20 cellular contexts compared by ENCODE assay signal in genomic region chr1:218464871-218465270, GRCh38.
DNase-seq lines count a peak whose midpoint lies in the region; ATAC-seq and TF ChIP-seq lines count a peak whose summit lies in the region.
"Had no signal": no experiment of that assay in that cellular context is flagged by ENCODE, and none has a peak within 500 bp of the region (broad histone marks: within the 10 kb centered on the region; RNA-seq: fewer than 3 reads in every experiment).

No MANE protein-coding gene starts in this region.

- no peak overlapping the region for H2AK9ac ChIP-seq in IMR-90 (replicated peaks; ENCODE audit: low read depth, low read length, poor library complexity)

- in situ Hi-C loops in IMR-90 (cut with MboI; ENCODE audit: low sequenced_read_pairs), result no loop called here

- no peak overlapping the region for H3K9ac ChIP-seq in IMR-90 (ENCODE audit: low read depth, low read length)
- H3K9ac ChIP-seq in PC-3 (ENCODE audit: low read length), result no peak overlapping the region

- H3K9me1 ChIP-seq in IMR-90 (ENCODE audit: insufficient read depth, low read length), result peaks cover 10% of the 10 kb centered on the region; the same call in 1 of the 2 replicates

- H3K9me3 Mint-ChIP-seq in dendritic cell treated with granulocyte-macrophage colony-stimulating factor and Interleukin-4, amounts not matched to agents 40 ng/mL and 50 ng/mL, for 4 days, result no peaks in the 10 kb centered on the region
- H3K9me3 Mint-ChIP-seq: CD4-positive, CD25-positive, alpha-beta regulatory T cell had no signal

- DNase-seq in IMR-90, result peak; percentile 28
- no peak for DNase-seq in psoas muscle
- no peak for DNase-seq in left lung
- no peak for DNase-seq in PC-3
- no peak for DNase-seq in cerebellar cortex (ENCODE audit: low spot score)
- no peak for DNase-seq in GM19238 (ENCODE audit: insufficient read length, low spot score)
- DNase-seq: 8988T; CD4-positive, CD25-positive, alpha-beta regulatory T cell; DMS79; GF-D8; KBM-7; NCI-H1092 treated with DMSO at 0.1 percent for 48 hours; NCI-H1694; NCI-H2107; NCI-H226; NCI-H526; NK-92 treated with Interleukin-12 subunit alpha and Interleukin-12 subunit beta, amount 100 ng/mL, for 24 hours; OCI-M1 had no signal

- H3K36me3 ChIP-seq in ACC112 (ENCODE audit: insufficient read depth, low read length), result no peaks in the 10 kb centered on the region
- no peaks in the 10 kb centered on the region for H3K36me3 ChIP-seq in IMR-90 (ENCODE audit: control insufficient read depth, insufficient read depth, low read length)
- no peaks in the 10 kb centered on the region for H3K36me3 ChIP-seq in psoas muscle (ENCODE audit: insufficient read depth in 1 of 2, low read depth in 1 of 2)
- H3K36me3 ChIP-seq in left lung, result no peaks in the 10 kb centered on the region
- H3K36me3 ChIP-seq in PC-3 (ENCODE audit: low read depth, low read length), result no peaks in the 10 kb centered on the region

- intact Hi-C loops in IMR-90 (cut with micrococcal nuclease), result loop anchor here (5.0 kb wide), 1 partner anchor 93 kb away; no protein-coding TSS in a partner anchor
- intact Hi-C loops in dendritic cell treated with granulocyte-macrophage colony-stimulating factor and Interleukin-4, amounts not matched to agents 40 ng/mL and 50 ng/mL, for 4 days (cut with micrococcal nuclease), result loop anchor here (10.0 kb wide), 1 partner anchor 1000 kb away; no protein-coding TSS in a partner anchor
- intact Hi-C loops in psoas muscle (cut with DNase I), result loop anchor here (5.0 to 10.0 kb wide), 2 partner anchors 90 to 707 kb away; partner anchors contain the start of gene LYPLAL1 (in 1 of the 2)
- intact Hi-C loops in left lung (cut with DNase I), result no loop called here
- intact Hi-C loops in PC-3 (cut with micrococcal nuclease), result loop anchor here (5.0 kb wide), 1 partner anchor 103 kb away; no protein-coding TSS in a partner anchor

- no TSS peak for BruUV-seq in IMR-90 (replicated peaks; lab: Mats Ljungman, UMichigan)
- BruUV-seq in PC-3 (replicated peaks; lab: Mats Ljungman, UMichigan), result no TSS peak

- H2BK15ac ChIP-seq in IMR-90 (ENCODE audit: low read depth, low read length), result peak overlapping the region; percentile 83; the same call in 1 of the 3 replicates

- H4K91ac ChIP-seq in IMR-90 (ENCODE audit: insufficient read depth, low read depth, low read length), result peak overlapping the region; percentile 55; the same call in 1 of the 2 replicates

- H3K4ac ChIP-seq in IMR-90 (ENCODE audit: low read depth, low read length), result 0 out of 2 replicates have a peak overlapping the region, but pooled peaks have one; percentile 43

- no peaks in the 10 kb centered on the region for H3K9me3 ChIP-seq in IMR-90 (ENCODE audit: control insufficient read depth, insufficient read depth, low read length)
- no peaks in the 10 kb centered on the region for H3K9me3 ChIP-seq in psoas muscle
- no peaks in the 10 kb centered on the region for H3K9me3 ChIP-seq in left lung
- no peaks in the 10 kb centered on the region for H3K9me3 ChIP-seq in PC-3 (ENCODE audit: low read length)

- H3K18ac ChIP-seq in IMR-90 (ENCODE audit: low read depth, low read length), result peak overlapping the region; percentile 11; the same call in 1 of the 2 replicates

- peak overlapping the region; percentile 46 for H2BK20ac ChIP-seq in IMR-90 (ENCODE audit: low read depth, low read length)

- H3K79me2 ChIP-seq in ACC112 (ENCODE audit: control insufficient read depth, insufficient read depth, low read length, unreplicated experiment), result no peaks in the 10 kb centered on the region
- no peaks in the 10 kb centered on the region for H3K79me2 ChIP-seq in PC-3 (ENCODE audit: low read length)

- no peaks in the 10 kb centered on the region for H3F3A ChIP-seq in PC-3 (ENCODE audit: low read length, unreplicated experiment)

- H3K56ac ChIP-seq in IMR-90 (ENCODE audit: extremely low read depth, insufficient read depth, low read length), result no peak overlapping the region

- CTCF ChIA-PET in IMR-90 (lab: Yijun Ruan, JAX), result no interaction called here
- CTCF ChIA-PET in PC-3 (lab: Charles Lee), result no interaction called here

- peak overlapping the region; percentile 34; the same call in 1 of the 2 replicates for H4K5ac ChIP-seq in IMR-90 (ENCODE audit: low read depth, low read length)

- peak overlapping the region in 1 of 2 experiments; percentile 57; a peak in 1 of 4 replicates for H4K8ac ChIP-seq in IMR-90 (ENCODE audit: low read depth in 2 of 2, low read length in 2 of 2)

- peak overlapping the region; percentile 91 for H3K27ac ChIP-seq in ACC112 (ENCODE audit: low read depth, low read length)
- no peak overlapping the region; the same call in 1 of the 2 replicates for H3K27ac ChIP-seq in IMR-90 (ENCODE audit: insufficient read depth, low read length)
- H3K27ac ChIP-seq in psoas muscle, result peak overlapping the region; percentile 90
- no peak overlapping the region for H3K27ac ChIP-seq in left lung
- no peak overlapping the region for H3K27ac ChIP-seq in PC-3 (ENCODE audit: low read length)

- no CpG with 5 or more reads among the region's 2 CpGs for WGBS in IMR-90 (ENCODE audit: extremely low coverage in 2 of 2, insufficient read length in 1 of 2), 2 experiments
- 92 to 96% (median 96%) methylated on average over 2 of the region's 2 CpGs for WGBS in psoas muscle, 3 donors

- no peak overlapping the region for H3K23ac ChIP-seq in IMR-90 (ENCODE audit: low read depth, low read length)

- H2AK5ac ChIP-seq in IMR-90 (ENCODE audit: low read depth, low read length), result peak overlapping the region; percentile 51

- no peak overlapping the region for H2BK120ac ChIP-seq in IMR-90 (ENCODE audit: low read depth, low read length)

- dilution Hi-C loops in IMR-90 (cut with HindIII; ENCODE audit: low sequenced_read_pairs, unreplicated experiment), result no loop called here

- H3K4me1 Mint-ChIP-seq in dendritic cell treated with granulocyte-macrophage colony-stimulating factor and Interleukin-4, amounts not matched to agents 40 ng/mL and 50 ng/mL, for 4 days (ENCODE audit: low read depth), result peaks cover 66% of the 10 kb centered on the region
- H3K4me1 Mint-ChIP-seq: CD4-positive, CD25-positive, alpha-beta regulatory T cell had no signal

- TF ChIP-seq CTCF in IMR-90 (conservative IDR thresholded peaks at IDR 0.05; ENCODE audit: low read depth, low read length), result no peak
- TF ChIP-seq CTCF in psoas muscle (IDR thresholded peaks at IDR 0.05), result no peak
- TF ChIP-seq CTCF in left lung (IDR thresholded peaks at IDR 0.05), result no peak
- no peak for TF ChIP-seq CTCF in PC-3 (conservative IDR thresholded peaks at IDR 0.05; ENCODE audit: low read depth, low read length)

- H3K27me3 Mint-ChIP-seq in dendritic cell treated with granulocyte-macrophage colony-stimulating factor and Interleukin-4, amounts not matched to agents 40 ng/mL and 50 ng/mL, for 4 days, result no peaks in the 10 kb centered on the region

- no peaks in the 10 kb centered on the region for H3K36me3 Mint-ChIP-seq in dendritic cell treated with granulocyte-macrophage colony-stimulating factor and Interleukin-4, amounts not matched to agents 40 ng/mL and 50 ng/mL, for 4 days (ENCODE audit: low read depth)
- H3K36me3 Mint-ChIP-seq: CD4-positive, CD25-positive, alpha-beta regulatory T cell had no signal

- H3K4me2 ChIP-seq in IMR-90 (ENCODE audit: low read depth, low read length), result no peak overlapping the region
- no peak overlapping the region for H3K4me2 ChIP-seq in PC-3 (ENCODE audit: low read length)

- peak overlapping the region; percentile 97 for H3K27ac Mint-ChIP-seq in dendritic cell treated with granulocyte-macrophage colony-stimulating factor and Interleukin-4, amounts not matched to agents 40 ng/mL and 50 ng/mL, for 4 days
- H3K27ac Mint-ChIP-seq: CD4-positive, CD25-positive, alpha-beta regulatory T cell had no signal

- H2AFZ ChIP-seq in ACC112 (ENCODE audit: low read length, unreplicated experiment) (peak overlapping the region; percentile 80), IMR-90 (replicated peaks; ENCODE audit: low read length, poor library complexity) (no peak overlapping the region), PC-3 (ENCODE audit: low read length) (no peak overlapping the region)

- peak overlapping the region; percentile 64 for H2BK5ac ChIP-seq in IMR-90 (ENCODE audit: low read depth, low read length, poor library complexity, severe bottlenecking)

- no peaks in the 10 kb centered on the region for H3K27me3 ChIP-seq in ACC112 (ENCODE audit: insufficient read depth, low read length)
- H3K27me3 ChIP-seq in IMR-90 (ENCODE audit: control insufficient read depth, insufficient read depth, low read length), result no peaks in the 10 kb centered on the region
- H3K27me3 ChIP-seq in psoas muscle (ENCODE audit: insufficient read depth in 3 of 3, low read length in 2 of 3), result no peaks in the 10 kb centered on the region
- H3K27me3 ChIP-seq in left lung, result no peaks in the 10 kb centered on the region
- no peaks in the 10 kb centered on the region for H3K27me3 ChIP-seq in PC-3 (ENCODE audit: low read length)

- no peak overlapping the region for H3K4me3 ChIP-seq in ACC112 (ENCODE audit: low read depth, low read length)
- H3K4me3 ChIP-seq in IMR-90 (ENCODE audit: insufficient read depth, low read depth, low read length), result no peak overlapping the region
- H3K4me3 ChIP-seq in psoas muscle, result no peak overlapping the region
- no peak overlapping the region for H3K4me3 ChIP-seq in left lung
- no peak overlapping the region for H3K4me3 ChIP-seq in PC-3 (ENCODE audit: low read length)

- H3K4me3 Mint-ChIP-seq in dendritic cell treated with granulocyte-macrophage colony-stimulating factor and Interleukin-4, amounts not matched to agents 40 ng/mL and 50 ng/mL, for 4 days, result no peak overlapping the region

- POLR2A ChIA-PET in IMR-90 (lab: Charles Lee; ENCODE audit: unreplicated experiment) (no interaction called here), PC-3 (lab: Charles Lee; ENCODE audit: unreplicated experiment) (no interaction called here)

- H3K4me1 ChIP-seq in ACC112 (ENCODE audit: control insufficient read depth, insufficient read depth, low read length, unreplicated experiment), result peaks cover 44% of the 10 kb centered on the region
- H3K4me1 ChIP-seq in IMR-90 (ENCODE audit: control insufficient read depth, insufficient read depth, low read length), result peaks cover 17% of the 10 kb centered on the region
- H3K4me1 ChIP-seq in psoas muscle, result peaks cover 62% of the 10 kb centered on the region
- H3K4me1 ChIP-seq in left lung, result peaks cover 14 to 23% of the 10 kb centered on the region in 2 donors
- H3K4me1 ChIP-seq in PC-3 (ENCODE audit: insufficient read depth, low read length), result peaks cover 28% of the 10 kb centered on the region

- ATAC-seq in IMR-90 (ENCODE audit: low read depth) (no peak), psoas muscle (no peak), left lung (no peak), PC-3 (no peak)

- H4K20me1 ChIP-seq in IMR-90 (ENCODE audit: insufficient read depth, low read length) (no peaks in the 10 kb centered on the region), PC-3 (ENCODE audit: low read length) (no peaks in the 10 kb centered on the region)

- H3K14ac ChIP-seq in IMR-90 (replicated peaks; ENCODE audit: low read depth, low read length), result peak overlapping the region; percentile 48; the same call in 1 of the 2 replicates

- no peaks in the 10 kb centered on the region for H3K79me1 ChIP-seq in IMR-90 (ENCODE audit: low read depth in 1 of 2, low read length in 2 of 2)

- no peaks in the 10 kb centered on the region for H3K9me2 ChIP-seq in PC-3 (replicated peaks; ENCODE audit: low read length)

- TF ChIP-seq POLR2A in IMR-90 (IDR thresholded peaks at IDR 0.05; ENCODE audit: low read depth, low read length), result no peak

- no peak for TF ChIP-seq RAD21 in IMR-90 (IDR thresholded peaks at IDR 0.05; ENCODE audit: low read length)

Comparison
In these comparisons a context has a peak if more than half of its experiments do, and no peak if none do; other contexts are left out.
1. H3K27ac ChIP-seq: peak in ACC112 (single experiment) and psoas muscle (single experiment); none in IMR-90 (single experiment), left lung (0 of 2) and PC-3 (single experiment).
2. intact Hi-C loops: an anchor here in IMR-90 (5.0 kb wide), dendritic cell treated with granulocyte-macrophage colony-stimulating factor and Interleukin-4, amounts not matched to agents 40 ng/mL and 50 ng/mL, for 4 days (10.0 kb wide), psoas muscle (5.0 to 10.0 kb wide) and PC-3 (5.0 kb wide); none called in left lung.